ENCODE assay signal across 17 cellular contexts in the genomic region with DNA sequence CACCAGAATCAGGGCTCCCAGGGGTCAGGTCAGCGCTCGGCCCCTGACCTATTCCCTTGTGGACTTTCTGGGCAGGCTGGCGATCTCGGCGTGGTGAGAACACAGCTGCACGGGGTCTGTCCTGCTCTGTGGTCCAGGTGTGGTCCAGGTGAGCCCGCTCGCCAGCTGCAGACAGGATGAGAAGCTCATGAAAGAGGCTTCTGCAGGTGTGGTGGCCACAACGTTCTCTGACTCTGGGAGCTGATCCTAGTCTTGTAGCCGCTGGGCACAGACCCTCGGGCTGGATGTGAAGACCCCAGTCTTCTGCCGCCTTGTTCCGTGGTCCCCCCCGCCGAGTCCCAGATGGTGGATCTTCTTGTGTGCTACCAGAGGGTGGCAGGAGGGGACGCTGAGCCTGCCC.
DNase-seq lines count a peak whose midpoint lies in the region; ATAC-seq, FAIRE-seq and TF ChIP-seq lines count a peak whose summit lies in the region.
"Had no signal": no experiment of that assay in that cellular context is flagged by ENCODE, and none has a peak within 500 bp of the region (broad histone marks: within the 10 kb centered on the region; RNA-seq: fewer than 3 reads in every experiment).

No MANE protein-coding gene starts in this region.

- peak; percentile 49 for DNase-seq in activated effector memory CD4-positive, alpha-beta T cell treated with anti-CD3 and anti-CD28 coated beads, Interleukin-2, amount 50 U/mL, for 16 hours
- DNase-seq in activated effector memory CD4-positive, alpha-beta T cell treated with Interleukin-2 at 50 U/mL for 16 hours, result no peak
- DNase-seq in left lobe of liver (ENCODE audit: low spot score) (peak; percentile 36), neuronal stem cell (ENCODE audit: low spot score) (no peak), transverse colon (peak; percentile 4), frontal cortex (ENCODE audit: low spot score in 2 of 2) (no peak), NCI-H526 (lab: John Stamatoyannopoulos, UW) (no peak)
- DNase-seq: BE2C; C1 segment of cervical spinal cord; CD4-positive, CD25-positive, alpha-beta regulatory T cell; COR-L47; DMS 273 treated with DMSO at 0.1 percent for 48 hours; GM23248; HCEC 1CT had no signal

- H3K9me3 ChIP-seq in neuronal stem cell (replicated peaks in 1 of 2; ENCODE audit: control insufficient read depth in 2 of 2, insufficient read depth in 1 of 2, low read depth in 1 of 2, low read length in 2 of 2) (peaks cover 0 to 3% of the 10 kb centered on the region in 2 donors), transverse colon (no peaks in the 10 kb centered on the region)
- H3K9me3 ChIP-seq: BE2C had no signal

- H3K4me3 ChIP-seq in neuronal stem cell (ENCODE audit: low read length in 2 of 2), result no peak overlapping the region
- H3K4me3 ChIP-seq in transverse colon, result no peak overlapping the region
- H3K4me3 ChIP-seq: GM23248 had no signal

- H2BK15ac ChIP-seq in neuronal stem cell (ENCODE audit: low read length), result no peak overlapping the region

- FAIRE-seq in frontal cortex (lab: Jason Lieb, UNC), result no peak
- FAIRE-seq: G401.6, GM19239, H54 had no signal

- no peak overlapping the region for H2AK5ac ChIP-seq in neuronal stem cell (ENCODE audit: low read depth, low read length)

- no peak for ATAC-seq in left lobe of liver

- TF ChIP-seq POLR2A in transverse colon (IDR thresholded peaks at IDR 0.05), result no peak

- intact Hi-C loops in transverse colon (cut with DNase I; ENCODE audit: low total_unique reads), result no loop called here

- H2BK5ac ChIP-seq in neuronal stem cell (ENCODE audit: low read length), result no peak overlapping the region

- H3K4me2 ChIP-seq in neuronal stem cell (ENCODE audit: insufficient read depth, low read length, poor library complexity, severe bottlenecking), result no peak overlapping the region

- H3K27me3 ChIP-seq in neuronal stem cell (ENCODE audit: control insufficient read depth in 3 of 3, insufficient read depth in 3 of 3, low read depth in 1 of 3, low read length in 3 of 3) (peaks cover 0 to 17% (median 0%) of the 10 kb centered on the region in 3 experiments), transverse colon (peaks cover 4% of the 10 kb centered on the region)
- H3K27me3 ChIP-seq: BE2C had no signal

- H3K14ac ChIP-seq in neuronal stem cell (ENCODE audit: low read length), result peak overlapping the region; percentile 44

- no peak overlapping the region for H3K4ac ChIP-seq in neuronal stem cell (ENCODE audit: low read length)

- no peak overlapping the region for H2BK120ac ChIP-seq in neuronal stem cell (ENCODE audit: low read depth, low read length)

- TF ChIP-seq EP300 in transverse colon (IDR thresholded peaks at IDR 0.05; ENCODE audit: low read depth), result no peak

- H3K4me1 ChIP-seq in neuronal stem cell (ENCODE audit: control insufficient read depth in 2 of 2, insufficient read depth in 1 of 2, low read depth in 1 of 2, low read length in 2 of 2) (peaks cover 0 to 2% of the 10 kb centered on the region in 2 donors), transverse colon (no peaks in the 10 kb centered on the region)
- H3K4me1 ChIP-seq: BE2C had no signal

- no peak for TF ChIP-seq CTCF in transverse colon (IDR thresholded peaks at IDR 0.05)

- in situ Hi-C loops in transverse colon (cut with MboI; ENCODE audit: low pct_ligation_motif_present in 1 of 4, low pct_unique_long_range_greater_than_20kb in 1 of 4, low sequenced_read_pairs in 3 of 4), result no loop called here

- H3K36me3 ChIP-seq in neuronal stem cell (replicated peaks in 1 of 2; ENCODE audit: control insufficient read depth in 2 of 2, insufficient read depth in 2 of 2, low read length in 2 of 2) (no peaks in the 10 kb centered on the region), transverse colon (no peaks in the 10 kb centered on the region)
- H3K36me3 ChIP-seq: BE2C had no signal

- no peak overlapping the region for H3K27ac ChIP-seq in neuronal stem cell (replicated peaks; ENCODE audit: low read length)
- H3K27ac ChIP-seq in transverse colon, result no peak overlapping the region
- H3K27ac ChIP-seq: GM23248 had no signal

- H3K18ac ChIP-seq in neuronal stem cell (ENCODE audit: low read length), result no peak overlapping the region

- no peak overlapping the region for H4K91ac ChIP-seq in neuronal stem cell (ENCODE audit: low read depth, low read length, poor library complexity)

- WGBS in neuronal stem cell (ENCODE audit: extremely low coverage in 2 of 2, insufficient read length in 2 of 2, insufficient replicate concordance in 1 of 2), 2 donors, result no CpG with 5 or more reads among the region's 16 CpGs
- WGBS in transverse colon (ENCODE audit: low coverage in 1 of 2), 2 donors, result 84% methylated on average over 16 of the region's 16 CpGs; no CpG with 5 or more reads in 1 of the 2 donors

- H3K23ac ChIP-seq in neuronal stem cell (ENCODE audit: low read depth, low read length, poor library complexity), result no peak overlapping the region

- no peak overlapping the region for H2AFZ ChIP-seq in neuronal stem cell (ENCODE audit: low read length)
- H2AFZ ChIP-seq: GM23248 had no signal

- no peaks in the 10 kb centered on the region for H3K79me1 ChIP-seq in neuronal stem cell (ENCODE audit: low read depth, low read length)

- no peak overlapping the region for H2BK12ac ChIP-seq in neuronal stem cell (ENCODE audit: low read length)

- no peak overlapping the region for H4K8ac ChIP-seq in neuronal stem cell (ENCODE audit: low read depth, low read length)

- peak overlapping the region; percentile 32 for H3K9ac ChIP-seq in neuronal stem cell (ENCODE audit: low read depth, low read length, poor library complexity)
- H3K9ac ChIP-seq: GM23248 had no signal

Comparison
In these comparisons a context has a peak if more than half of its experiments do, and no peak if none do; other contexts are left out.
1. DNase-seq: peak in activated effector memory CD4-positive, alpha-beta T cell treated with anti-CD3 and anti-CD28 coated beads, Interleukin-2, amount 50 U/mL, for 16 hours (single experiment), left lobe of liver (single experiment) and transverse colon (single experiment); none in activated effector memory CD4-positive, alpha-beta T cell treated with Interleukin-2 at 50 U/mL for 16 hours (single experiment), neuronal stem cell (single experiment), frontal cortex (0 of 2) and NCI-H526 (0 of 2).